ENCODE assay signal across 15 cellular contexts in genomic region chr12:124438415-124439056, GRCh38.
DNase-seq lines count a peak whose midpoint lies in the region; ATAC-seq and TF ChIP-seq lines count a peak whose summit lies in the region.
"Had no signal": no experiment of that assay in that cellular context is flagged by ENCODE, and none has a peak within 500 bp of the region (broad histone marks: within the 10 kb centered on the region; RNA-seq: fewer than 3 reads in every experiment).

No MANE protein-coding gene starts in this region.

- TF ChIP-seq POLR2A in testis (IDR thresholded peaks at IDR 0.05) = no peak
- TF ChIP-seq POLR2A in body of pancreas (IDR thresholded peaks at IDR 0.05) = no peak

- POLR2A ChIA-PET in activated naive CD8-positive, alpha-beta T cell treated with anti-CD3 and anti-CD28 coated beads, Interleukin-2, amount 10 ng/mL, durations not matched to agents 7 days and 5 days (lab: Charles Lee) = no interaction called here
- POLR2A ChIA-PET in activated CD8-positive, alpha-beta T cell treated with anti-CD3 and anti-CD28 coated beads, Interleukin-2, amount 10 ng/mL, durations not matched to agents 7 days and 5 days (lab: Charles Lee) = no interaction called here

- H3K4me1 Mint-ChIP-seq in activated naive CD8-positive, alpha-beta T cell treated with anti-CD3 and anti-CD28 coated beads, Interleukin-2, amount 10 ng/mL, durations not matched to agents 7 days and 5 days = no peaks in the 10 kb centered on the region
- H3K4me1 Mint-ChIP-seq in activated naive CD8-positive, alpha-beta T cell treated with anti-CD3 and anti-CD28 coated beads, Interleukin-2, amount 50 U/mL, for 24 hours = no peaks in the 10 kb centered on the region
- H3K4me1 Mint-ChIP-seq in activated CD8-positive, alpha-beta T cell treated with anti-CD3 and anti-CD28 coated beads, Interleukin-2, amount 10 ng/mL, durations not matched to agents 7 days and 5 days (ENCODE audit: low read depth) = no peaks in the 10 kb centered on the region

- TF ChIP-seq CTCF in testis (IDR thresholded peaks at IDR 0.05) (no peak), body of pancreas (IDR thresholded peaks at IDR 0.05) (no peak), GM13976 (IDR thresholded peaks at IDR 0.05; ENCODE audit: borderline replicate concordance, control extremely low read depth, extremely low read depth, insufficient read depth, missing control alignments) (no peak)

- H3K4me1 ChIP-seq in testis (peaks cover 10% of the 10 kb centered on the region), body of pancreas (no peaks in the 10 kb centered on the region)

- no peak for DNase-seq in activated naive CD8-positive, alpha-beta T cell treated with anti-CD3 and anti-CD28 coated beads, Interleukin-2, amount 10 ng/mL, durations not matched to agents 7 days and 5 days
- no peak for DNase-seq in activated naive CD8-positive, alpha-beta T cell treated with anti-CD3 and anti-CD28 coated beads, Interleukin-2, amount 50 U/mL, for 24 hours
- no peak for DNase-seq in activated CD8-positive, alpha-beta T cell treated with anti-CD3 and anti-CD28 coated beads, Interleukin-2, amount 10 ng/mL, durations not matched to agents 7 days and 5 days
- peak; percentile 39 for DNase-seq in myocyte (ENCODE audit: low read depth)
- no peak for DNase-seq in testis
- DNase-seq in body of pancreas = no peak
- no peak for DNase-seq in GM13976 (ENCODE audit: low spot score)
- no peak for DNase-seq in stimulated activated naive CD4-positive, alpha-beta T cell (lab: John Stamatoyannopoulos, UW)
- DNase-seq: activated naive CD4-positive, alpha-beta T cell treated with anti-CD3 and anti-CD28 coated beads for 36 hours; glutamatergic neuron; kidney; NCI-H226 had no signal

- H3K27ac ChIP-seq in testis = peak overlapping the region; percentile 11 to 59
- H3K27ac ChIP-seq in body of pancreas = no peak overlapping the region

- H3K9me3 ChIP-seq in testis (no peaks in the 10 kb centered on the region), body of pancreas (no peaks in the 10 kb centered on the region)

- no peaks in the 10 kb centered on the region for H3K9me3 Mint-ChIP-seq in activated naive CD8-positive, alpha-beta T cell treated with anti-CD3 and anti-CD28 coated beads, Interleukin-2, amount 10 ng/mL, durations not matched to agents 7 days and 5 days
- no peaks in the 10 kb centered on the region for H3K9me3 Mint-ChIP-seq in activated naive CD8-positive, alpha-beta T cell treated with anti-CD3 and anti-CD28 coated beads, Interleukin-2, amount 50 U/mL, for 24 hours
- H3K9me3 Mint-ChIP-seq in activated CD8-positive, alpha-beta T cell treated with anti-CD3 and anti-CD28 coated beads, Interleukin-2, amount 10 ng/mL, durations not matched to agents 7 days and 5 days (ENCODE audit: insufficient read depth) = no peaks in the 10 kb centered on the region
- H3K9me3 Mint-ChIP-seq: activated naive CD4-positive, alpha-beta T cell treated with anti-CD3 and anti-CD28 coated beads for 36 hours; central memory CD8-positive, alpha-beta T cell had no signal

- H3K4me3 Mint-ChIP-seq in activated naive CD8-positive, alpha-beta T cell treated with anti-CD3 and anti-CD28 coated beads, Interleukin-2, amount 10 ng/mL, durations not matched to agents 7 days and 5 days = no peak overlapping the region
- H3K4me3 Mint-ChIP-seq in activated naive CD8-positive, alpha-beta T cell treated with anti-CD3 and anti-CD28 coated beads, Interleukin-2, amount 50 U/mL, for 24 hours = no peak overlapping the region
- H3K4me3 Mint-ChIP-seq in activated CD8-positive, alpha-beta T cell treated with anti-CD3 and anti-CD28 coated beads, Interleukin-2, amount 10 ng/mL, durations not matched to agents 7 days and 5 days = no peak overlapping the region
- H3K4me3 Mint-ChIP-seq: activated naive CD4-positive, alpha-beta T cell treated with anti-CD3 and anti-CD28 coated beads for 36 hours; central memory CD8-positive, alpha-beta T cell had no signal

- peaks cover 1% of the 10 kb centered on the region for H3K36me3 Mint-ChIP-seq in activated naive CD8-positive, alpha-beta T cell treated with anti-CD3 and anti-CD28 coated beads, Interleukin-2, amount 10 ng/mL, durations not matched to agents 7 days and 5 days
- peaks cover 2% of the 10 kb centered on the region for H3K36me3 Mint-ChIP-seq in activated naive CD8-positive, alpha-beta T cell treated with anti-CD3 and anti-CD28 coated beads, Interleukin-2, amount 50 U/mL, for 24 hours (ENCODE audit: low read depth)
- H3K36me3 Mint-ChIP-seq in activated CD8-positive, alpha-beta T cell treated with anti-CD3 and anti-CD28 coated beads, Interleukin-2, amount 10 ng/mL, durations not matched to agents 7 days and 5 days (ENCODE audit: low read depth) = peaks cover 6% of the 10 kb centered on the region

- H3K36me3 ChIP-seq in testis (ENCODE audit: low read depth, missing control alignments) (no peaks in the 10 kb centered on the region), body of pancreas (replicated peaks in 1 of 2; ENCODE audit: insufficient read depth in 1 of 2, low read depth in 2 of 2) (no peaks in the 10 kb centered on the region)

- peak; percentile 48 for ATAC-seq in activated naive CD8-positive, alpha-beta T cell treated with anti-CD3 and anti-CD28 coated beads, Interleukin-2, amount 10 ng/mL, durations not matched to agents 7 days and 5 days (ENCODE audit: low read depth)
- no peak for ATAC-seq in activated naive CD8-positive, alpha-beta T cell treated with anti-CD3 and anti-CD28 coated beads, Interleukin-2, amount 50 U/mL, for 24 hours
- peak; percentile 17 for ATAC-seq in activated CD8-positive, alpha-beta T cell treated with anti-CD3 and anti-CD28 coated beads, Interleukin-2, amount 10 ng/mL, durations not matched to agents 7 days and 5 days
- ATAC-seq in body of pancreas = no peak
- ATAC-seq: HCT116 had no signal

- CTCF ChIA-PET in activated CD8-positive, alpha-beta T cell treated with anti-CD3 and anti-CD28 coated beads, Interleukin-2, amount 10 ng/mL, durations not matched to agents 7 days and 5 days (lab: Charles Lee) = no interaction called here

- 62 to 68% methylated on average over 5 to 8 of the region's 8 CpGs for WGBS in testis, 2 donors
- WGBS in body of pancreas, 2 donors = 79 to 85% methylated on average over 4 to 7 of the region's 8 CpGs

- no peaks in the 10 kb centered on the region for H3K27me3 Mint-ChIP-seq in activated naive CD8-positive, alpha-beta T cell treated with anti-CD3 and anti-CD28 coated beads, Interleukin-2, amount 10 ng/mL, durations not matched to agents 7 days and 5 days
- H3K27me3 Mint-ChIP-seq in activated naive CD8-positive, alpha-beta T cell treated with anti-CD3 and anti-CD28 coated beads, Interleukin-2, amount 50 U/mL, for 24 hours = no peaks in the 10 kb centered on the region
- no peaks in the 10 kb centered on the region for H3K27me3 Mint-ChIP-seq in activated CD8-positive, alpha-beta T cell treated with anti-CD3 and anti-CD28 coated beads, Interleukin-2, amount 10 ng/mL, durations not matched to agents 7 days and 5 days (ENCODE audit: low read depth)
- H3K27me3 Mint-ChIP-seq: central memory CD8-positive, alpha-beta T cell had no signal

- intact Hi-C loops in testis (cut with DNase I; ENCODE audit: low total_unique reads) (no loop called here), body of pancreas (cut with DNase I) (no loop called here)

- no peaks in the 10 kb centered on the region for H3K27me3 ChIP-seq in testis
- no peaks in the 10 kb centered on the region for H3K27me3 ChIP-seq in body of pancreas

- no peak overlapping the region for H3K27ac Mint-ChIP-seq in activated naive CD8-positive, alpha-beta T cell treated with anti-CD3 and anti-CD28 coated beads, Interleukin-2, amount 10 ng/mL, durations not matched to agents 7 days and 5 days
- no peak overlapping the region for H3K27ac Mint-ChIP-seq in activated naive CD8-positive, alpha-beta T cell treated with anti-CD3 and anti-CD28 coated beads, Interleukin-2, amount 50 U/mL, for 24 hours
- H3K27ac Mint-ChIP-seq in activated CD8-positive, alpha-beta T cell treated with anti-CD3 and anti-CD28 coated beads, Interleukin-2, amount 10 ng/mL, durations not matched to agents 7 days and 5 days = no peak overlapping the region
- H3K27ac Mint-ChIP-seq: activated naive CD4-positive, alpha-beta T cell treated with anti-CD3 and anti-CD28 coated beads for 36 hours had no signal

- in situ Hi-C loops in GM13976 (cut with MboI; ENCODE audit: low sequenced_read_pairs, unreplicated experiment) = no loop called here

- no peak overlapping the region for H3K4me3 ChIP-seq in testis
- no peak overlapping the region for H3K4me3 ChIP-seq in body of pancreas
- H3K4me3 ChIP-seq: SK-N-MC had no signal

Comparison
In these comparisons a context has a peak if more than half of its experiments do, and no peak if none do; other contexts are left out.
1. ATAC-seq: peak in activated naive CD8-positive, alpha-beta T cell treated with anti-CD3 and anti-CD28 coated beads, Interleukin-2, amount 10 ng/mL, durations not matched to agents 7 days and 5 days (single experiment) and activated CD8-positive, alpha-beta T cell treated with anti-CD3 and anti-CD28 coated beads, Interleukin-2, amount 10 ng/mL, durations not matched to agents 7 days and 5 days (single experiment); none in activated naive CD8-positive, alpha-beta T cell treated with anti-CD3 and anti-CD28 coated beads, Interleukin-2, amount 50 U/mL, for 24 hours (single experiment) and body of pancreas (single experiment).
2. H3K27ac ChIP-seq: peak in testis (2 of 2); none in body of pancreas (0 of 4).